10 cellular contexts compared by ENCODE assay signal in the genomic region with DNA sequence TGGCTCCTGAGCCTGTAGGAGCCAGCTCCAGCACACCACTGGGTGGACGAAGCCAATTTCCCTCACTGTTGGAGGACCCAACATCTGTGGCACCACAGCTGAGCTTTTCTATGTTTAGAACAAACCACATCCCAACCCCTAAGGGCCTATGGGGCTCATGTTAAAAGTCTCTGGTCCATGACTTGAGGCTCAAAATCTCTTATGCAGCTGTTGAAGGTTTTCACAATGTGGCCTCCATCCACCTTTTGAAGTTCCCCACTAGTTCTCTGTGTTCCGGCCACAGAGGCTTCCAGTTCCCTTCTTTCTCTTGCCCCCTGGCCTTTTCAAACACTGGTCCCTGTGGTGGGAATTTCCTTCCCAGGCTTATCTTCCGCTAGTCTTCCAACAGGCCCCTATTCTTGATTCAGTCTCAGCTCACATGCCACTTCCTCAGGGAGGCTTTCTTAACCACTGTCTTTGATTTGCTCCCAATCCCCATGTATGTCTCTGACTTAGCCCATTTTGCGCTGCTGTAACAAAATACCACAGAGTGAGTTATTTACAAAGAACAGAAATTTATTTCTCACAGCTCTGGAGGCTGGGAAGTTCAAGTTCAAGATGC. TPM values are rescaled to one million over a fixed set of nuclear protein-coding genes. Genes with fewer than 3 reads are reported as not detected.
DNase-seq lines count a peak whose midpoint lies in the region; ATAC-seq, FAIRE-seq and TF ChIP-seq lines count a peak whose summit lies in the region.
"Had no signal": no experiment of that assay in that cellular context is flagged by ENCODE, and none has a peak within 500 bp of the region (broad histone marks: within the 10 kb centered on the region; RNA-seq: fewer than 3 reads in every experiment).

No MANE protein-coding gene starts in this region.

- ATAC-seq in CD8-positive, alpha-beta T cell, result no peak
- ATAC-seq in GM19395 (IDR thresholded peaks at IDR 0.05; ENCODE audit: unreplicated experiment) (peak; percentile 63), HG03342 (IDR thresholded peaks at IDR 0.05; ENCODE audit: unreplicated experiment) (peak; percentile 42), HG03442 (IDR thresholded peaks at IDR 0.05; ENCODE audit: unreplicated experiment) (no peak)

- H3K4me3 ChIP-seq in CD8-positive, alpha-beta T cell (ENCODE audit: low read depth, low read length), result no peak overlapping the region

- DNase-seq in CD8-positive, alpha-beta T cell, result no peak
- DNase-seq in activated CD4-positive, alpha-beta memory T cell treated with anti-CD3 and anti-CD28 coated beads, Interleukin-2, amount 10 ng/mL, durations not matched to agents 7 days and 5 days, result no peak
- DNase-seq in HEK293T (ENCODE audit: extremely low spot score), result no peak
- DNase-seq in HTR-8/SVneo (ENCODE audit: insufficient read length, low spot score), result no peak
- DNase-seq in activated T-cell treated with anti-CD3 and anti-CD28 coated beads, Interleukin-2, amount 50 U/mL, for 1 hour, result no peak
- DNase-seq: DND-41, NCI-H2029 treated with DMSO at 0.1 percent for 48 hours had no signal

- no peaks in the 10 kb centered on the region for H3K9me3 Mint-ChIP-seq in CD8-positive, alpha-beta T cell
- peaks cover 3% of the 10 kb centered on the region for H3K9me3 Mint-ChIP-seq in activated CD4-positive, alpha-beta memory T cell treated with anti-CD3 and anti-CD28 coated beads, Interleukin-2, amount 10 ng/mL, durations not matched to agents 7 days and 5 days

- no peaks in the 10 kb centered on the region for H3K27me3 ChIP-seq in CD8-positive, alpha-beta T cell (ENCODE audit: insufficient read depth, low read length)

- peaks cover 26% of the 10 kb centered on the region for H3K4me1 ChIP-seq in CD8-positive, alpha-beta T cell (ENCODE audit: insufficient read depth, low read length)

- intact Hi-C loops in CD8-positive, alpha-beta T cell (cut with DNase I, micrococcal nuclease), result no loop called here

- H3K36me3 Mint-ChIP-seq in CD8-positive, alpha-beta T cell, result peaks cover 2% of the 10 kb centered on the region
- H3K36me3 Mint-ChIP-seq in activated CD4-positive, alpha-beta memory T cell treated with anti-CD3 and anti-CD28 coated beads, Interleukin-2, amount 10 ng/mL, durations not matched to agents 7 days and 5 days (ENCODE audit: low read depth), result peaks cover 16% of the 10 kb centered on the region

- TF ChIP-seq CTCF in CD8-positive, alpha-beta T cell (IDR thresholded peaks at IDR 0.05), result no peak

- no peaks in the 10 kb centered on the region for H3K27me3 Mint-ChIP-seq in CD8-positive, alpha-beta T cell (ENCODE audit: low read depth)
- H3K27me3 Mint-ChIP-seq in activated CD4-positive, alpha-beta memory T cell treated with anti-CD3 and anti-CD28 coated beads, Interleukin-2, amount 10 ng/mL, durations not matched to agents 7 days and 5 days, result peaks cover 4% of the 10 kb centered on the region

- H3K4me3 Mint-ChIP-seq in CD8-positive, alpha-beta T cell, result no peak overlapping the region
- H3K4me3 Mint-ChIP-seq in activated CD4-positive, alpha-beta memory T cell treated with anti-CD3 and anti-CD28 coated beads, Interleukin-2, amount 10 ng/mL, durations not matched to agents 7 days and 5 days, result no peak overlapping the region

- H3K4me1 Mint-ChIP-seq in CD8-positive, alpha-beta T cell (ENCODE audit: low read depth), result peaks cover 43% of the 10 kb centered on the region
- H3K4me1 Mint-ChIP-seq in activated CD4-positive, alpha-beta memory T cell treated with anti-CD3 and anti-CD28 coated beads, Interleukin-2, amount 10 ng/mL, durations not matched to agents 7 days and 5 days, result peaks cover 79% of the 10 kb centered on the region

- H3K9me3 ChIP-seq in CD8-positive, alpha-beta T cell (ENCODE audit: low read length), result no peaks in the 10 kb centered on the region

- POLR2A ChIA-PET in CD8-positive, alpha-beta T cell (lab: Charles Lee), result interaction anchor here (1.7 kb wide), 1 partner anchor 8 kb away, joined by 9 read pairs; no protein-coding TSS in a partner anchor
- POLR2A ChIA-PET in activated CD4-positive, alpha-beta memory T cell treated with anti-CD3 and anti-CD28 coated beads, Interleukin-2, amount 10 ng/mL, durations not matched to agents 7 days and 5 days (lab: Charles Lee), result interaction anchor here (1.0 to 4.5 kb wide), 8 partner anchors 41 to 451 kb away, joined by 3 to 25 read pairs (median 4); a partner anchor contains a TSS
- POLR2A ChIA-PET in HEK293T (lab: Yijun Ruan, JAX), result no interaction called here

- H3K27ac Mint-ChIP-seq in CD8-positive, alpha-beta T cell, result peak overlapping the region; percentile 50
- peak overlapping the region; percentile 94 for H3K27ac Mint-ChIP-seq in activated CD4-positive, alpha-beta memory T cell treated with anti-CD3 and anti-CD28 coated beads, Interleukin-2, amount 10 ng/mL, durations not matched to agents 7 days and 5 days

- CTCF ChIA-PET in CD8-positive, alpha-beta T cell (lab: Charles Lee), result interaction anchor here (1.2 to 6.7 kb wide), 5 partner anchors 9 to 443 kb away, joined by 3 to 95 read pairs (median 12); no protein-coding TSS in a partner anchor
- CTCF ChIA-PET in activated CD4-positive, alpha-beta memory T cell treated with anti-CD3 and anti-CD28 coated beads, Interleukin-2, amount 10 ng/mL, durations not matched to agents 7 days and 5 days (lab: Charles Lee), result interaction anchor here (1.2 to 3.3 kb wide), 8 partner anchors 8 to 225 kb away, joined by 3 to 40 read pairs (median 14); a partner anchor contains a TSS
- CTCF ChIA-PET in HEK293T (lab: Yijun Ruan, JAX), result interaction anchor here (1.8 to 2.4 kb wide), 2 partner anchors 11 to 41 kb away, joined by 4 to 9 read pairs; no protein-coding TSS in a partner anchor

- no peaks in the 10 kb centered on the region for H3K36me3 ChIP-seq in CD8-positive, alpha-beta T cell (ENCODE audit: insufficient read depth, low read length)

- FAIRE-seq in HTR-8/SVneo (lab: Jason Lieb, UNC), result no peak

- H3K27ac ChIP-seq in CD8-positive, alpha-beta T cell (ENCODE audit: low read depth, low read length), result no peak overlapping the region

TF ChIP-seq in HEK293T, 16 proteins besides CTCF, POLR2A, EP300 and RAD21:
- TF ChIP-seq SUZ12 (IDR thresholded peaks at IDR 0.05) (no peak), ELF4 (IDR thresholded peaks at IDR 0.05) (no peak), TARDBP (IDR thresholded peaks at IDR 0.05) (no peak), L3MBTL2 (conservative IDR thresholded peaks at IDR 0.05) (no peak), FOXA1 (IDR thresholded peaks at IDR 0.05) (no peak)

RNA-seq across cellular contexts. Expression of a gene that starts 4.0 kb away (rescaled TPM):
- total RNA-seq in CD8-positive, alpha-beta T cell, result 1 to 10 TPM; 4.1 to 5.6 TPM
- 1 to 10 TPM; 6.0 to 6.1 TPM for total RNA-seq in activated CD4-positive, alpha-beta memory T cell treated with anti-CD3 and anti-CD28 coated beads, Interleukin-2, amount 10 ng/mL, durations not matched to agents 7 days and 5 days

RNA-seq across cellular contexts. Expression of a gene that starts 48.1 kb away (rescaled TPM):
- total RNA-seq in CD8-positive, alpha-beta T cell, result not detected
- not detected for total RNA-seq in activated CD4-positive, alpha-beta memory T cell treated with anti-CD3 and anti-CD28 coated beads, Interleukin-2, amount 10 ng/mL, durations not matched to agents 7 days and 5 days

Comparison
In these comparisons a context has a peak if more than half of its experiments do, and no peak if none do; other contexts are left out.
1. ATAC-seq: peak in GM19395 (single experiment) and HG03342 (single experiment); none in CD8-positive, alpha-beta T cell (single experiment) and HG03442 (single experiment).